In genomic region chr6:135163440-135163738, GRCh38 we compare ENCODE assay signal across 8 cellular contexts. TPM values are rescaled to one million over a fixed set of nuclear protein-coding genes. Genes with fewer than 3 reads are reported as not detected.
A peak's percentile ranks its signal among the peaks of the same experiment; 100 is the strongest.
DNase-seq lines count a peak whose midpoint lies in the region; ATAC-seq and TF ChIP-seq lines count a peak whose summit lies in the region.

No MANE protein-coding gene starts in this region.

- no peaks in the 10 kb centered on the region for H3K27me3 Mint-ChIP-seq in activated CD4-positive, alpha-beta T cell treated with anti-CD3 and anti-CD28 coated beads for 36 hours
- no peaks in the 10 kb centered on the region for H3K27me3 Mint-ChIP-seq in activated T-cell treated with anti-CD3 and anti-CD28 coated beads, Interleukin-2, amount 50 U/mL, for 72 hours (ENCODE audit: low read depth)
- H3K27me3 Mint-ChIP-seq in stimulated activated naive CD8-positive, alpha-beta T cell treated with anti-CD3 and anti-CD28 coated beads, Interleukin-15, Interleukin-2, amounts not matched to agents 100 ng/mL and 50 ng/mL, for 24 hours, result no peaks in the 10 kb centered on the region
- no peaks in the 10 kb centered on the region for H3K27me3 Mint-ChIP-seq in osteocyte (ENCODE audit: unreplicated experiment)

- no peaks in the 10 kb centered on the region for H3K9me3 Mint-ChIP-seq in activated CD4-positive, alpha-beta T cell treated with anti-CD3 and anti-CD28 coated beads for 36 hours (ENCODE audit: low read depth)
- no peaks in the 10 kb centered on the region for H3K9me3 Mint-ChIP-seq in activated T-cell treated with anti-CD3 and anti-CD28 coated beads, Interleukin-2, amount 50 U/mL, for 72 hours
- H3K9me3 Mint-ChIP-seq in stimulated activated naive CD8-positive, alpha-beta T cell treated with anti-CD3 and anti-CD28 coated beads, Interleukin-15, Interleukin-2, amounts not matched to agents 100 ng/mL and 50 ng/mL, for 24 hours, result no peaks in the 10 kb centered on the region
- H3K9me3 Mint-ChIP-seq in osteocyte (ENCODE audit: unreplicated experiment), result no peaks in the 10 kb centered on the region

- peak; percentile 84 for DNase-seq in activated CD4-positive, alpha-beta T cell treated with anti-CD3 and anti-CD28 coated beads for 36 hours
- no peak for DNase-seq in activated CD4-positive, alpha-beta T cell treated with anti-CD3 and anti-CD28 coated beads for 1 hour
- DNase-seq in activated T-cell treated with anti-CD3 and anti-CD28 coated beads, Interleukin-2, amount 50 U/mL, for 72 hours, result peak; percentile 81 to 85
- DNase-seq in HuH-7 (ENCODE audit: low spot score), result no peak
- no peak for DNase-seq in SW 1271 (lab: John Stamatoyannopoulos, UW)
- DNase-seq in osteocyte (ENCODE audit: extremely low spot score, unreplicated experiment), result no peak

- CTCF ChIA-PET in activated CD4-positive, alpha-beta T cell treated with anti-CD3 and anti-CD28 coated beads for 36 hours (lab: Charles Lee), result interaction anchor here (0.7 to 2.3 kb wide), 9 partner anchors 13 to 969 kb away, joined by 3 to 14 read pairs (median 6); no protein-coding TSS in a partner anchor

- intact Hi-C loops in activated CD4-positive, alpha-beta T cell treated with anti-CD3 and anti-CD28 coated beads for 36 hours (cut with DNase I, micrococcal nuclease), result loop anchor here (1.0 kb wide), 2 partner anchors 20 to 49 kb away; no protein-coding TSS in a partner anchor

- peaks cover 62% of the 10 kb centered on the region for H3K4me1 Mint-ChIP-seq in activated CD4-positive, alpha-beta T cell treated with anti-CD3 and anti-CD28 coated beads for 36 hours
- H3K4me1 Mint-ChIP-seq in activated T-cell treated with anti-CD3 and anti-CD28 coated beads, Interleukin-2, amount 50 U/mL, for 72 hours (ENCODE audit: low read depth), result peaks cover 72% of the 10 kb centered on the region
- H3K4me1 Mint-ChIP-seq in stimulated activated naive CD8-positive, alpha-beta T cell treated with anti-CD3 and anti-CD28 coated beads, Interleukin-15, Interleukin-2, amounts not matched to agents 100 ng/mL and 50 ng/mL, for 24 hours (ENCODE audit: low read depth), result peaks cover 63% of the 10 kb centered on the region
- no peaks in the 10 kb centered on the region for H3K4me1 Mint-ChIP-seq in osteocyte (ENCODE audit: unreplicated experiment)

- POLR2A ChIA-PET in activated CD4-positive, alpha-beta T cell treated with anti-CD3 and anti-CD28 coated beads for 36 hours (lab: Charles Lee), result interaction anchor here (0.6 to 1.3 kb wide), 3 partner anchors 20 to 474 kb away, joined by 3 read pairs; no protein-coding TSS in a partner anchor

- H3K36me3 Mint-ChIP-seq in activated CD4-positive, alpha-beta T cell treated with anti-CD3 and anti-CD28 coated beads for 36 hours (ENCODE audit: low read depth), result no peaks in the 10 kb centered on the region
- no peaks in the 10 kb centered on the region for H3K36me3 Mint-ChIP-seq in activated T-cell treated with anti-CD3 and anti-CD28 coated beads, Interleukin-2, amount 50 U/mL, for 72 hours (ENCODE audit: insufficient read depth in 2 of 2)
- no peaks in the 10 kb centered on the region for H3K36me3 Mint-ChIP-seq in stimulated activated naive CD8-positive, alpha-beta T cell treated with anti-CD3 and anti-CD28 coated beads, Interleukin-15, Interleukin-2, amounts not matched to agents 100 ng/mL and 50 ng/mL, for 24 hours (ENCODE audit: low read depth)
- no peaks in the 10 kb centered on the region for H3K36me3 Mint-ChIP-seq in osteocyte (ENCODE audit: unreplicated experiment)

- no peak for TF ChIP-seq CTCF in osteocyte (IDR thresholded peaks at IDR 0.05)

- ATAC-seq in activated CD4-positive, alpha-beta T cell treated with anti-CD3 and anti-CD28 coated beads for 36 hours, result peak; percentile 87
- peak; percentile 52 for ATAC-seq in HG03342 (IDR thresholded peaks at IDR 0.05; ENCODE audit: unreplicated experiment)
- peak; percentile 83 to 92 for ATAC-seq in activated T-cell treated with anti-CD3 and anti-CD28 coated beads, Interleukin-2, amount 50 U/mL, for 72 hours (replicated peaks in 1 of 2)

- H3K4me3 Mint-ChIP-seq in activated CD4-positive, alpha-beta T cell treated with anti-CD3 and anti-CD28 coated beads for 36 hours, result peak overlapping the region; percentile 24
- peak overlapping the region; percentile 38 to 66 for H3K4me3 Mint-ChIP-seq in activated T-cell treated with anti-CD3 and anti-CD28 coated beads, Interleukin-2, amount 50 U/mL, for 72 hours
- H3K4me3 Mint-ChIP-seq in stimulated activated naive CD8-positive, alpha-beta T cell treated with anti-CD3 and anti-CD28 coated beads, Interleukin-15, Interleukin-2, amounts not matched to agents 100 ng/mL and 50 ng/mL, for 24 hours, result no peak overlapping the region
- no peak overlapping the region for H3K4me3 Mint-ChIP-seq in osteocyte (ENCODE audit: unreplicated experiment)

- H3K27ac Mint-ChIP-seq in activated CD4-positive, alpha-beta T cell treated with anti-CD3 and anti-CD28 coated beads for 36 hours, result peak overlapping the region; percentile 94
- H3K27ac Mint-ChIP-seq in activated T-cell treated with anti-CD3 and anti-CD28 coated beads, Interleukin-2, amount 50 U/mL, for 72 hours, result peak overlapping the region; percentile 44
- H3K27ac Mint-ChIP-seq in stimulated activated naive CD8-positive, alpha-beta T cell treated with anti-CD3 and anti-CD28 coated beads, Interleukin-15, Interleukin-2, amounts not matched to agents 100 ng/mL and 50 ng/mL, for 24 hours, result peak overlapping the region; percentile 64
- H3K27ac Mint-ChIP-seq in osteocyte (ENCODE audit: unreplicated experiment), result no peak overlapping the region

RNA-seq across cellular contexts. Expression of gene MYB, which starts 17.7 kb away (rescaled TPM):
- 10 to 100 TPM; 29.2 to 35.9 TPM for total RNA-seq in activated CD4-positive, alpha-beta T cell treated with anti-CD3 and anti-CD28 coated beads for 36 hours
- 10 to 100 TPM; 89.6 to 91.4 TPM for total RNA-seq in activated T-cell treated with anti-CD3 and anti-CD28 coated beads, Interleukin-2, amount 50 U/mL, for 72 hours
- total RNA-seq in osteocyte, result 0.83 and 0.86 TPM in 2 replicates

Comparison
In these comparisons a context has a peak if more than half of its experiments do, and no peak if none do; other contexts are left out.
1. DNase-seq: peak in activated CD4-positive, alpha-beta T cell treated with anti-CD3 and anti-CD28 coated beads for 36 hours (single experiment) and activated T-cell treated with anti-CD3 and anti-CD28 coated beads, Interleukin-2, amount 50 U/mL, for 72 hours (2 of 2); none in activated CD4-positive, alpha-beta T cell treated with anti-CD3 and anti-CD28 coated beads for 1 hour (single experiment), HuH-7 (single experiment), SW 1271 (0 of 2) and osteocyte (single experiment).
2. H3K4me3 Mint-ChIP-seq: peak in activated CD4-positive, alpha-beta T cell treated with anti-CD3 and anti-CD28 coated beads for 36 hours (single experiment) and activated T-cell treated with anti-CD3 and anti-CD28 coated beads, Interleukin-2, amount 50 U/mL, for 72 hours (2 of 2); none in stimulated activated naive CD8-positive, alpha-beta T cell treated with anti-CD3 and anti-CD28 coated beads, Interleukin-15, Interleukin-2, amounts not matched to agents 100 ng/mL and 50 ng/mL, for 24 hours (single experiment) and osteocyte (single experiment).
3. RNA of gene MYB, which starts 17.7 kb away (total RNA-seq): 89.6 to 91.4 TPM in activated T-cell treated with anti-CD3 and anti-CD28 coated beads, Interleukin-2, amount 50 U/mL, for 72 hours and 29.2 to 35.9 TPM in activated CD4-positive, alpha-beta T cell treated with anti-CD3 and anti-CD28 coated beads for 36 hours; 0.83 to 0.86 TPM in osteocyte; every median in the first group is over 10 times any median in the second.
4. Peak in every context shown above with its lines, with median percentiles within 50 percentile points of each other: ATAC-seq.